Comparison of ENCODE assay signal across 17 cellular contexts in genomic region chr17:78785011-78785662, GRCh38. TPM values are rescaled to one million over a fixed set of nuclear protein-coding genes. Genes with fewer than 3 reads are reported as not detected.
A peak's percentile ranks its signal among the peaks of the same experiment; 100 is the strongest.
DNase-seq lines count a peak whose midpoint lies in the region; ATAC-seq and TF ChIP-seq lines count a peak whose summit lies in the region.
"Had no signal": no experiment of that assay in that cellular context is flagged by ENCODE, and none has a peak within 500 bp of the region (broad histone marks: within the 10 kb centered on the region; RNA-seq: fewer than 3 reads in every experiment).

No MANE protein-coding gene starts in this region.

- peak overlapping the region; percentile 84 for H3K27ac Mint-ChIP-seq in activated CD8-positive, alpha-beta memory T cell treated with anti-CD3 and anti-CD28 coated beads, Interleukin-2, amount 10 ng/mL, durations not matched to agents 7 days and 5 days
- peak overlapping the region; percentile 94 for H3K27ac Mint-ChIP-seq in T-helper 17 cell
- H3K27ac Mint-ChIP-seq in stimulated activated naive B cell treated with anti-CD40 and anti-IgM and Interleukin-4, amounts not matched to agents 10 μg/mL and 1 μg/mL and 100 μg/mL, for 72 hours, result no peak overlapping the region
- H3K27ac Mint-ChIP-seq: progenitor cell of endocrine pancreas had no signal

- no peak overlapping the region for H3K4me3 ChIP-seq in effector memory CD4-positive, alpha-beta T cell (ENCODE audit: insufficient read depth, low read depth, low read length, poor library complexity, severe bottlenecking)
- no peak overlapping the region for H3K4me3 ChIP-seq in spleen
- H3K4me3 ChIP-seq: HAP-1, left lung, SJCRH30, thoracic aorta had no signal

- H3K36me3 ChIP-seq in effector memory CD4-positive, alpha-beta T cell (ENCODE audit: control insufficient read depth, insufficient read depth, low read length), result no peaks in the 10 kb centered on the region
- H3K36me3 ChIP-seq in spleen, result no peaks in the 10 kb centered on the region
- H3K36me3 ChIP-seq: HAP-1, left lung, SJCRH30, thoracic aorta had no signal

- H3K4me1 ChIP-seq in effector memory CD4-positive, alpha-beta T cell (ENCODE audit: control insufficient read depth, insufficient read depth, low read length, poor library complexity, severe bottlenecking), result peaks cover 44% of the 10 kb centered on the region
- peaks cover 24 to 66% (median 43%) of the 10 kb centered on the region in 6 donors for H3K4me1 ChIP-seq in spleen

- no peaks in the 10 kb centered on the region for H3K27me3 ChIP-seq in effector memory CD4-positive, alpha-beta T cell (replicated peaks; ENCODE audit: control insufficient read depth, insufficient read depth, low read length, poor library complexity, severe bottlenecking)
- no peaks in the 10 kb centered on the region for H3K27me3 ChIP-seq in spleen (replicated peaks in 1 of 7)
- H3K27me3 ChIP-seq: left lung, SJCRH30 had no signal

- CTCF ChIA-PET in activated CD8-positive, alpha-beta memory T cell treated with anti-CD3 and anti-CD28 coated beads, Interleukin-2, amount 10 ng/mL, durations not matched to agents 7 days and 5 days (lab: Charles Lee), result interaction anchor here (1.0 to 2.0 kb wide), 14 partner anchors 9 to 403 kb away, joined by 3 to 8 read pairs (median 4); no protein-coding TSS in a partner anchor

- TF ChIP-seq CTCF in spleen (IDR thresholded peaks at IDR 0.05 in 8 of 11, conservative IDR thresholded peaks at IDR 0.05 in 3 of 11), result no peak

- intact Hi-C loops in spleen (cut with DNase I; ENCODE audit: low total_unique reads), result no loop called here

- H3K4me3 Mint-ChIP-seq in activated CD8-positive, alpha-beta memory T cell treated with anti-CD3 and anti-CD28 coated beads, Interleukin-2, amount 10 ng/mL, durations not matched to agents 7 days and 5 days, result peak overlapping the region; percentile 59
- H3K4me3 Mint-ChIP-seq in T-helper 17 cell, result peak overlapping the region; percentile 53
- H3K4me3 Mint-ChIP-seq in stimulated activated naive B cell treated with anti-CD40 and anti-IgM and Interleukin-4, amounts not matched to agents 10 μg/mL and 1 μg/mL and 100 μg/mL, for 72 hours, result no peak overlapping the region

- peaks cover 2% of the 10 kb centered on the region for H3K36me3 Mint-ChIP-seq in activated CD8-positive, alpha-beta memory T cell treated with anti-CD3 and anti-CD28 coated beads, Interleukin-2, amount 10 ng/mL, durations not matched to agents 7 days and 5 days
- no peaks in the 10 kb centered on the region for H3K36me3 Mint-ChIP-seq in T-helper 17 cell (ENCODE audit: low read depth)
- peaks cover 11 to 21% of the 10 kb centered on the region in 2 donors for H3K36me3 Mint-ChIP-seq in stimulated activated naive B cell treated with anti-CD40 and anti-IgM and Interleukin-4, amounts not matched to agents 10 μg/mL and 1 μg/mL and 100 μg/mL, for 72 hours

- no peak for ATAC-seq in activated CD8-positive, alpha-beta memory T cell treated with anti-CD3 and anti-CD28 coated beads, Interleukin-2, amount 10 ng/mL, durations not matched to agents 7 days and 5 days
- no peak for ATAC-seq in T-helper 17 cell
- ATAC-seq in stimulated activated naive B cell treated with anti-CD40 and anti-IgM and Interleukin-4, amounts not matched to agents 10 μg/mL and 1 μg/mL and 100 μg/mL, for 72 hours (replicated peaks), result no peak
- ATAC-seq: left lung had no signal

- peak; percentile 59 for DNase-seq in activated CD8-positive, alpha-beta memory T cell treated with anti-CD3 and anti-CD28 coated beads, Interleukin-2, amount 10 ng/mL, durations not matched to agents 7 days and 5 days
- no peak for DNase-seq in activated CD8-positive, alpha-beta memory T cell treated with anti-CD3 and anti-CD28 coated beads, Interleukin-2, amount 50 U/mL, for 4 hours
- DNase-seq in T-helper 17 cell (no peak), spleen (peak; percentile 66), hepatic stellate cell (ENCODE audit: low spot score) (no peak), AG08395 (ENCODE audit: low spot score) (no peak)
- DNase-seq in effector memory CD4-positive, alpha-beta T cell, result no peak
- DNase-seq in stimulated activated naive B cell treated with anti-CD40 and anti-IgM and Interleukin-4, amounts not matched to agents 10 μg/mL and 1 μg/mL and 100 μg/mL, for 72 hours, result no peak
- DNase-seq: hypothalamus, KBM-7, left lung, NCI-H1436, NCI-H446 treated with DMSO at 0.1 percent for 48 hours, SJCRH30 had no signal

- 79 to 87% (median 86%) methylated on average over 12 of the region's 12 CpGs for WGBS in spleen, 5 donors

- H3K27me3 Mint-ChIP-seq in activated CD8-positive, alpha-beta memory T cell treated with anti-CD3 and anti-CD28 coated beads, Interleukin-2, amount 10 ng/mL, durations not matched to agents 7 days and 5 days, result no peaks in the 10 kb centered on the region
- no peaks in the 10 kb centered on the region for H3K27me3 Mint-ChIP-seq in T-helper 17 cell
- H3K27me3 Mint-ChIP-seq in stimulated activated naive B cell treated with anti-CD40 and anti-IgM and Interleukin-4, amounts not matched to agents 10 μg/mL and 1 μg/mL and 100 μg/mL, for 72 hours, result no peaks in the 10 kb centered on the region
- H3K27me3 Mint-ChIP-seq: progenitor cell of endocrine pancreas had no signal

- no peaks in the 10 kb centered on the region for H3K9me3 ChIP-seq in T-helper 17 cell (ENCODE audit: control insufficient read depth, low read length, poor library complexity, severe bottlenecking)
- no peaks in the 10 kb centered on the region for H3K9me3 ChIP-seq in effector memory CD4-positive, alpha-beta T cell (ENCODE audit: control insufficient read depth, low read length)
- no peaks in the 10 kb centered on the region for H3K9me3 ChIP-seq in spleen
- H3K9me3 ChIP-seq: HAP-1, left lung, SJCRH30, thoracic aorta had no signal

- H3K27ac ChIP-seq in effector memory CD4-positive, alpha-beta T cell (ENCODE audit: insufficient read depth, low read length, poor library complexity, severe bottlenecking), result peak overlapping the region; percentile 43
- H3K27ac ChIP-seq in spleen, result peak overlapping the region in 4 of 8 donors; percentile 71 to 99 (median 95)
- H3K27ac ChIP-seq: SJCRH30, thoracic aorta had no signal

- peaks cover 45% of the 10 kb centered on the region for H3K4me1 Mint-ChIP-seq in activated CD8-positive, alpha-beta memory T cell treated with anti-CD3 and anti-CD28 coated beads, Interleukin-2, amount 10 ng/mL, durations not matched to agents 7 days and 5 days
- H3K4me1 Mint-ChIP-seq in T-helper 17 cell, result peaks cover 33% of the 10 kb centered on the region
- peaks cover 9 to 32% of the 10 kb centered on the region in 2 donors for H3K4me1 Mint-ChIP-seq in stimulated activated naive B cell treated with anti-CD40 and anti-IgM and Interleukin-4, amounts not matched to agents 10 μg/mL and 1 μg/mL and 100 μg/mL, for 72 hours

- no peaks in the 10 kb centered on the region for H3K9me3 Mint-ChIP-seq in activated CD8-positive, alpha-beta memory T cell treated with anti-CD3 and anti-CD28 coated beads, Interleukin-2, amount 10 ng/mL, durations not matched to agents 7 days and 5 days (ENCODE audit: low read depth)
- H3K9me3 Mint-ChIP-seq in stimulated activated naive B cell treated with anti-CD40 and anti-IgM and Interleukin-4, amounts not matched to agents 10 μg/mL and 1 μg/mL and 100 μg/mL, for 72 hours, result no peaks in the 10 kb centered on the region

- no peak for TF ChIP-seq POLR2A in spleen (IDR thresholded peaks at IDR 0.05)

RNA-seq across cellular contexts. Expression of gene CYTH1, which starts 3.1 kb away (rescaled TPM):
- total RNA-seq in activated CD8-positive, alpha-beta memory T cell treated with anti-CD3 and anti-CD28 coated beads, Interleukin-2, amount 10 ng/mL, durations not matched to agents 7 days and 5 days, result 100 to 1,000 TPM; 151 to 156 TPM
- total RNA-seq in T-helper 17 cell (100 to 1,000 TPM; 462 to 497 TPM), spleen (100 to 1,000 TPM; 119 to 169 (median 138) TPM)
- 100 to 1,000 TPM in 1 of 3 donors, 10 to 100 TPM in 2; 66.9 to 102 (median 79.4) TPM for polyA plus RNA-seq in spleen

RNA-seq across cellular contexts. Expression of gene USP36, which starts 55.5 kb away (rescaled TPM):
- 10 to 100 TPM; 84.5 to 94.3 TPM for total RNA-seq in activated CD8-positive, alpha-beta memory T cell treated with anti-CD3 and anti-CD28 coated beads, Interleukin-2, amount 10 ng/mL, durations not matched to agents 7 days and 5 days
- total RNA-seq in T-helper 17 cell, result 100 to 1,000 TPM; 418 to 474 TPM
- 10 to 100 TPM; 38.0 to 95.0 (median 60.1) TPM for total RNA-seq in spleen
- 10 to 100 TPM; 13.4 to 26.1 (median 25.0) TPM for polyA plus RNA-seq in spleen

Comparison
In these comparisons a context has a peak if more than half of its experiments do, and no peak if none do; other contexts are left out.
1. DNase-seq: peak in activated CD8-positive, alpha-beta memory T cell treated with anti-CD3 and anti-CD28 coated beads, Interleukin-2, amount 10 ng/mL, durations not matched to agents 7 days and 5 days (single experiment) and spleen (single experiment); none in activated CD8-positive, alpha-beta memory T cell treated with anti-CD3 and anti-CD28 coated beads, Interleukin-2, amount 50 U/mL, for 4 hours (single experiment), T-helper 17 cell (0 of 3), effector memory CD4-positive, alpha-beta T cell (0 of 3), hepatic stellate cell (single experiment), AG08395 (single experiment) and stimulated activated naive B cell treated with anti-CD40 and anti-IgM and Interleukin-4, amounts not matched to agents 10 μg/mL and 1 μg/mL and 100 μg/mL, for 72 hours (single experiment).
2. H3K4me3 Mint-ChIP-seq: peak in activated CD8-positive, alpha-beta memory T cell treated with anti-CD3 and anti-CD28 coated beads, Interleukin-2, amount 10 ng/mL, durations not matched to agents 7 days and 5 days (single experiment) and T-helper 17 cell (single experiment); none in stimulated activated naive B cell treated with anti-CD40 and anti-IgM and Interleukin-4, amounts not matched to agents 10 μg/mL and 1 μg/mL and 100 μg/mL, for 72 hours (0 of 2).
3. RNA of gene USP36, which starts 55.5 kb away (total RNA-seq): 418 to 474 TPM in T-helper 17 cell; 84.5 to 94.3 TPM in activated CD8-positive, alpha-beta memory T cell treated with anti-CD3 and anti-CD28 coated beads, Interleukin-2, amount 10 ng/mL, durations not matched to agents 7 days and 5 days and 38.0 to 95.0 TPM in spleen; every median in the first group is over 4 times any median in the second.